14 cellular contexts compared by ENCODE assay signal in the genomic region with DNA sequence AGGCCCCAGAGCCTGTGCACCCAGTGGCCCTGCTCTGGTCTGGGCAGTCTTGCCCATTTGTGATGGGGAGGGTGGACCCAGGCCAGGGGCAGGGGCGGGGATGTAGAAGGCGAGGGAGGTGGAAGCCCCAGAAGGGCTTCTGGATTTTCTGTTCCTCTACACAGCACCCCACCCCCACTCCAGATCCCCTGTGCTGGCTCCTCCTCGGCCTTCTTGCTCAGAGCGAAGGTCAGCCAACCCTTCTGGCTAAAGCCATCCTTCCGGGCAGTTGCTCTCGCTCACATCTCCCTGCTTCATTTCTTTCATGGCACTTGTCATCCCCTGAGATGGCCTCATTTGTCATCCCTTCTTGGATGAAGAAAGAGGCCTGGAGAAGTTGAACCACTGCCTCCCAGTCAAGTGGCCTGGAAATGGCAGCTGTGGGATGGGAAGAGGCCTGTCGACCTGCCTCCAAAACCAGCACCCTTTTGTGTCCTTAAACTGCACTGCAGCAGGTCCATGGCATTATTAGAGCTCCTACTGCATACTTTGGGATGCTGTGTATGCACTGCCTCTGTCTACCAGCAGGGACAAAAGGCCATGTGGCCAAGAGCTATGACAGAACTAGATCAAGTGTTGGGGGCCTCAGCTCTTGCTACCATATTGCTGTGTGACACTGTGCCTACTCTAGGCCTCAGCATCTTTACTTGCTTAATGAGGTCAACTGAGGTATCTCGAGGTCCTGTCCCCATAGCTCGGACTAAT. TPM values are rescaled to one million over a fixed set of nuclear protein-coding genes. Genes with fewer than 3 reads are reported as not detected.
DNase-seq lines count a peak whose midpoint lies in the region; ATAC-seq, FAIRE-seq and TF ChIP-seq lines count a peak whose summit lies in the region.
"Had no signal": no experiment of that assay in that cellular context is flagged by ENCODE, and none has a peak within 500 bp of the region (broad histone marks: within the 10 kb centered on the region; RNA-seq: fewer than 3 reads in every experiment).

No MANE protein-coding gene starts in this region.

- peaks cover 88% of the 10 kb centered on the region for H3K79me2 ChIP-seq in keratinocyte (ENCODE audit: control insufficient read depth, insufficient read depth, low read length)

- H3K9ac ChIP-seq in keratinocyte (ENCODE audit: control insufficient read depth, extremely low read depth, insufficient read depth, low read length) = no peak overlapping the region

- TF ChIP-seq CTCF in heart right ventricle (IDR thresholded peaks at IDR 0.05) (peak in 1 of 9 donors; percentile 13), bronchial epithelial cell (IDR thresholded peaks at IDR 0.05; ENCODE audit: insufficient read depth, low read length, severe bottlenecking) (peak; percentile 17), keratinocyte (optimal IDR thresholded peaks at IDR 0.05 in 1 of 3, IDR thresholded peaks at IDR 0.05 in 1 of 3, conservative IDR thresholded peaks at IDR 0.05 in 1 of 3; ENCODE audit: extremely low read depth in 1 of 3, insufficient read depth in 2 of 3, low read length in 3 of 3) (peak in 2 of 3 experiments; percentile 19 to 39), transverse colon (IDR thresholded peaks at IDR 0.05) (peak in 4 of 5 experiments; percentile 8 to 19 (median 14))

- H3K9me3 ChIP-seq in heart right ventricle (no peaks in the 10 kb centered on the region), keratinocyte (ENCODE audit: control insufficient read depth, low read depth, low read length) (no peaks in the 10 kb centered on the region), transverse colon (no peaks in the 10 kb centered on the region)
- H3K9me3 ChIP-seq: MG63, vagina had no signal

- intact Hi-C loops in heart right ventricle (cut with DNase I) (no loop called here), cardiac septum (cut with DNase I) (no loop called here), transverse colon (cut with DNase I; ENCODE audit: low total_unique reads) (no loop called here)

- H3K36me3 ChIP-seq in heart right ventricle = peaks cover 0 to 92% (median 11%) of the 10 kb centered on the region in 9 donors
- peaks cover 46% of the 10 kb centered on the region for H3K36me3 ChIP-seq in bronchial epithelial cell (ENCODE audit: control insufficient read depth, insufficient read depth, low read length)
- peaks cover 38 to 58% of the 10 kb centered on the region in 2 experiments for H3K36me3 ChIP-seq in keratinocyte (ENCODE audit: control insufficient read depth in 2 of 2, extremely low read depth in 1 of 2, insufficient read depth in 2 of 2, low read length in 2 of 2)
- no peaks in the 10 kb centered on the region for H3K36me3 ChIP-seq in transverse colon

- peaks cover 7 to 56% (median 31%) of the 10 kb centered on the region in 9 donors for H3K4me1 ChIP-seq in heart right ventricle
- peaks cover 14% of the 10 kb centered on the region for H3K4me1 ChIP-seq in keratinocyte (ENCODE audit: control insufficient read depth, extremely low read depth, insufficient read depth, low read length)
- H3K4me1 ChIP-seq in transverse colon = peaks cover 0 to 30% (median 10%) of the 10 kb centered on the region in 4 donors

- TF ChIP-seq EP300 in transverse colon (IDR thresholded peaks at IDR 0.05; ENCODE audit: low read depth) = no peak

- no peak overlapping the region for H3K4me3 ChIP-seq in heart right ventricle
- no peak overlapping the region for H3K4me3 ChIP-seq in bronchial epithelial cell (ENCODE audit: low read depth, low read length)
- H3K4me3 ChIP-seq in keratinocyte (ENCODE audit: control insufficient read depth in 2 of 3, extremely low read depth in 1 of 3, insufficient read depth in 2 of 3, low read depth in 1 of 3, low read length in 3 of 3) = no peak overlapping the region
- no peak overlapping the region for H3K4me3 ChIP-seq in transverse colon
- H3K4me3 ChIP-seq: MG63, vagina had no signal

- no peak overlapping the region for H3K4me2 ChIP-seq in keratinocyte (ENCODE audit: control insufficient read depth, extremely low read depth, insufficient read depth, low read depth, low read length)

- H2AFZ ChIP-seq in keratinocyte (ENCODE audit: control insufficient read depth, low read length) = no peak overlapping the region

- no peak for TF ChIP-seq POLR2A in transverse colon (IDR thresholded peaks at IDR 0.05)

- H3K27me3 ChIP-seq in heart right ventricle (no peaks in the 10 kb centered on the region), bronchial epithelial cell (ENCODE audit: control insufficient read depth, insufficient read depth, low read length) (no peaks in the 10 kb centered on the region), keratinocyte (ENCODE audit: control insufficient read depth, extremely low read depth, insufficient read depth, low read length) (no peaks in the 10 kb centered on the region), transverse colon (no peaks in the 10 kb centered on the region)
- H3K27me3 ChIP-seq: MG63, vagina had no signal

- ATAC-seq in heart right ventricle = peak in 4 of 8 donors; percentile 18 to 46 (median 22)
- ATAC-seq in HG02763 (IDR thresholded peaks at IDR 0.05; ENCODE audit: unreplicated experiment) = no peak
- no peak for ATAC-seq in GM21390 (IDR thresholded peaks at IDR 0.05; ENCODE audit: unreplicated experiment)
- ATAC-seq in HG03108 (IDR thresholded peaks at IDR 0.05; ENCODE audit: unreplicated experiment) = no peak
- ATAC-seq: naive thymus-derived CD8-positive, alpha-beta T cell had no signal

- in situ Hi-C loops in transverse colon (cut with MboI; ENCODE audit: low pct_ligation_motif_present in 1 of 4, low pct_unique_long_range_greater_than_20kb in 1 of 4, low sequenced_read_pairs in 3 of 4) = no loop called here

- peak overlapping the region in 9 of 10 donors; percentile 6 to 71 (median 62) for H3K27ac ChIP-seq in heart right ventricle
- no peak overlapping the region for H3K27ac ChIP-seq in keratinocyte (ENCODE audit: control insufficient read depth, insufficient read depth, low read length)
- peak overlapping the region in 3 of 4 donors; percentile 22 to 80 (median 72) for H3K27ac ChIP-seq in transverse colon
- H3K27ac ChIP-seq: HL-60, vagina had no signal

- dilution Hi-C loops in keratinocyte (cut with MboI; ENCODE audit: extremely low pct_ligation_motif_present, low sequenced_read_pairs) = no loop called here

- FAIRE-seq in bronchial epithelial cell (lab: Jason Lieb, UNC) (no peak), keratinocyte (lab: Jason Lieb, UNC) (no peak)
- FAIRE-seq: kidney had no signal

- DNase-seq in heart right ventricle = no peak
- DNase-seq in cardiac septum (ENCODE audit: low spot score) = no peak
- DNase-seq in bronchial epithelial cell (ENCODE audit: low read depth) = no peak
- DNase-seq in keratinocyte (ENCODE audit: low read depth, low spot score) = no peak
- no peak for DNase-seq in transverse colon
- DNase-seq: activated CD4-positive, alpha-beta T cell treated with anti-CD3 and anti-CD28 coated beads, Interleukin-2, amount 10 ng/mL, durations not matched to agents 24 days and 14 days; kidney; MG63; naive thymus-derived CD8-positive, alpha-beta T cell had no signal

- H4K20me1 ChIP-seq in keratinocyte (ENCODE audit: control insufficient read depth, extremely low read depth, insufficient read depth, low read length) = peaks cover 19% of the 10 kb centered on the region

- WGBS in heart right ventricle, 2 donors = 69 to 72% methylated on average over 9 of the region's 9 CpGs
- 77 to 80% methylated on average over 1 to 9 of the region's 9 CpGs for WGBS in transverse colon (ENCODE audit: low coverage in 1 of 2), 2 donors

- no peaks in the 10 kb centered on the region for H3K9me1 ChIP-seq in keratinocyte (ENCODE audit: control insufficient read depth, extremely low read depth, insufficient read depth, low read length)

RNA-seq across cellular contexts. Expression of a gene that starts 19.9 kb away (rescaled TPM):
- total RNA-seq in heart right ventricle (10 to 100 TPM; 12.2 to 36.2 (median 19.4) TPM), cardiac septum (15.2 TPM), bronchial epithelial cell (9.7 and 16.9 TPM in 2 replicates), transverse colon (10 to 100 TPM in 3 of 4 donors, 1 to 10 TPM in 1; 9.6 to 30.9 (median 23.2) TPM)
- polyA plus RNA-seq in heart right ventricle (10 to 100 TPM; 31.1 to 40.2 TPM), keratinocyte (48.7 to 77.3 TPM (median 62.3 TPM) in 3 replicates)
- 33.8 TPM for polyA plus RNA-seq in keratinocyte (2011; ENCODE audit: low read depth)
- polyA plus RNA-seq in keratinocyte (2011; cell fraction: cytosol; rRNA removed) = 70.2 and 70.3 TPM in 2 replicates
- polyA plus RNA-seq in keratinocyte (2011; cell fraction: nucleus; rRNA removed) = 95.5 and 103 TPM in 2 replicates
- 45.3 and 52.4 TPM in 2 replicates for polyA plus RNA-seq in keratinocyte (2012; ENCODE audit: low replicate concordance)
- 117 to 209 TPM (median 146 TPM) in 3 replicates for polyA minus RNA-seq in keratinocyte
- 103 TPM for polyA minus RNA-seq in keratinocyte (2011; cell fraction: cytosol; rRNA and poly(A)+ RNA removed)
- 42.4 and 47.5 TPM in 2 replicates for polyA minus RNA-seq in keratinocyte (2011; cell fraction: nucleus; rRNA and poly(A)+ RNA removed)

RNA-seq across cellular contexts. Expression of a gene that starts 20.7 kb away (rescaled TPM):
- 100 to 1,000 TPM in 2 of 10 donors, 10 to 100 TPM in 8; 72.6 to 113 (median 90.2) TPM for total RNA-seq in heart right ventricle
- polyA plus RNA-seq in heart right ventricle = 10 to 100 TPM; 61.9 to 80.0 TPM
- total RNA-seq in cardiac septum = 70.3 TPM
- 18.4 and 30.2 TPM in 2 replicates for total RNA-seq in bronchial epithelial cell
- polyA plus RNA-seq in keratinocyte = 61.8 to 155 TPM (median 117 TPM) in 3 replicates
- 233 TPM for polyA plus RNA-seq in keratinocyte (2011; ENCODE audit: low read depth)
- 146 and 182 TPM in 2 replicates for polyA plus RNA-seq in keratinocyte (2011; cell fraction: cytosol; rRNA removed)
- 132 and 143 TPM in 2 replicates for polyA plus RNA-seq in keratinocyte (2011; cell fraction: nucleus; rRNA removed)
- 92.0 and 131 TPM in 2 replicates for polyA plus RNA-seq in keratinocyte (2012; ENCODE audit: low replicate concordance)
- 32.3 to 92.9 TPM (median 62.0 TPM) in 3 replicates for polyA minus RNA-seq in keratinocyte
- 37.2 TPM for polyA minus RNA-seq in keratinocyte (2011; cell fraction: cytosol; rRNA and poly(A)+ RNA removed)
- 32.3 and 62.8 TPM in 2 replicates for polyA minus RNA-seq in keratinocyte (2011; cell fraction: nucleus; rRNA and poly(A)+ RNA removed)
- total RNA-seq in transverse colon = 100 to 1,000 TPM in 1 of 4 donors, 10 to 100 TPM in 3; 23.7 to 104 (median 62.8) TPM

RNA-seq across cellular contexts. Expression of a gene that starts 57.0 kb away (rescaled TPM):
- 100 to 1,000 TPM in 1 of 10 donors, 10 to 100 TPM in 9; 28.9 to 104 (median 42.3) TPM for total RNA-seq in heart right ventricle
- 10 to 100 TPM; 20.9 to 44.1 TPM for polyA plus RNA-seq in heart right ventricle
- total RNA-seq in cardiac septum = 33.2 TPM
- 71.3 and 118 TPM in 2 replicates for total RNA-seq in bronchial epithelial cell
- polyA plus RNA-seq in keratinocyte = 11.2 to 23.1 TPM (median 15.8 TPM) in 3 replicates
- 29.3 TPM for polyA plus RNA-seq in keratinocyte (2011; ENCODE audit: low read depth)
- 8.5 and 17.2 TPM in 2 replicates for polyA plus RNA-seq in keratinocyte (2011; cell fraction: cytosol; rRNA removed)
- polyA plus RNA-seq in keratinocyte (2011; cell fraction: nucleus; rRNA removed) = 15.7 and 21.8 TPM in 2 replicates
- 20.9 and 67.3 TPM in 2 replicates for polyA plus RNA-seq in keratinocyte (2012; ENCODE audit: low replicate concordance)
- 3.1 to 4.4 TPM (median 4.1 TPM) in 3 replicates for polyA minus RNA-seq in keratinocyte
- polyA minus RNA-seq in keratinocyte (2011; cell fraction: cytosol; rRNA and poly(A)+ RNA removed) = 61.0 TPM
- polyA minus RNA-seq in keratinocyte (2011; cell fraction: nucleus; rRNA and poly(A)+ RNA removed) = 16.2 and 23.4 TPM in 2 replicates
- total RNA-seq in transverse colon = 10 to 100 TPM; 26.1 to 78.9 (median 57.1) TPM
